8 cellular contexts compared by ENCODE assay signal in the genomic region with DNA sequence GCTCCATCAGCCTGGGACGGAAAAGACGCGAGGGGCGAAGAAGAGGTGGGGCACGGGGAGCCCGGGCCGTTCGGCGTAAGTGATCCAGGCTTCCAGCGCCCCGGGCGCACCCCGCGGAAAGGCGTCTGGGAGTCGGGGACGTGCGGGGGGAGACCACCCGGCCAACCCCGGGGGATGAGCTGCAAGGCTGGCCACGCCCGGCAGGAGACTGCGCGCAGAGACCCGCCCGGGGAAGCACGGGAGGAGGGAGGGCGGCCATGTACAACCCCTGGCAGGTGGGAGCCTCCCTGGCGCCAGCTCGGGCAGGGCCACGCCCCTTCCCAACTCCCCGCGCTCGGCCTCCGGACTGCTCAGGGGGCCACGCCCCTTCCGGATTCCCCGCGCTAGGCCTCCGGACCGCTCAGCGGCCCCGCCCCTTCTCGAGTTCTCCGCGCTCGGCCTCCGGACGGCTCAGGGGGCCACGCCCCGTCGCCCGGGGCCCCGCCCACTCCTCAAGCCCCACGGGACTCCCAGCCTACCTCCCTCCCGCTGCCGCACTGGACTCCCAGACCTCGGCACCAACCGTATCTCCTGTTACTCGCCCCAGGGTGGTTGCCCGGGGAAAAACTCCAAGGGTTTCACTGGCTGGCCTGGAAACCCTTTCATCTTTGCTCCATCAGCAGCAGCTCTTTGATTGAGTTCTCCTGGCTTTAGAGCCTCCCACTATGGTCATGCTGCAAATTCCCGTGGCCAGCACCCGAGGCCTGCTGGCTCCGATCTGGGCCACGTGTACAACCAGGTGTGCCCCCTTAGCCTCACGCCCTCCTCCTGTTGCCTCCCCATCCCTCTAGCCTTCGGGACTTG.
A peak's percentile ranks its signal among the peaks of the same experiment; 100 is the strongest.
DNase-seq lines count a peak whose midpoint lies in the region; ATAC-seq and TF ChIP-seq lines count a peak whose summit lies in the region.

No MANE protein-coding gene starts in this region.

- H3K4me1 Mint-ChIP-seq in nephron progenitor cell, result peaks cover 30% of the 10 kb centered on the region

- no peaks in the 10 kb centered on the region for H3K36me3 Mint-ChIP-seq in nephron progenitor cell (ENCODE audit: low read depth)

- H3K9me3 Mint-ChIP-seq in nephron progenitor cell, result no peaks in the 10 kb centered on the region

- H3K4me3 ChIP-seq in Jurkat, Clone E6-1 (ENCODE audit: low read length), result peak overlapping the region; percentile 50
- H3K4me3 ChIP-seq in fibroblast of villous mesenchyme (ENCODE audit: low read depth, low read length), result peak overlapping the region; percentile 76

- DNase-seq in DMS153 (lab: John Stamatoyannopoulos, UW) (peak; percentile 80), RPMI8226 (peak; percentile 78), activated gamma-delta T cell treated with Interleukin-2 at 50 U/mL for 16 hours (peak; percentile 56), fibroblast of villous mesenchyme (ENCODE audit: low read depth) (peak; percentile 90), nephron progenitor cell (peak; percentile 98)
- peak; percentile 74 for DNase-seq in Jurkat, Clone E6-1 (ENCODE audit: low read depth, low spot score)
- DNase-seq in stimulated activated naive CD8-positive, alpha-beta T cell treated with anti-CD3 and anti-CD28 coated beads, Interleukin-15, Interleukin-2, amounts not matched to agents 100 U/mL and 50 U/mL, for 24 hours, result peak; percentile 93

- peak overlapping the region; percentile 83 for H3K4me3 Mint-ChIP-seq in nephron progenitor cell

- peak overlapping the region; percentile 98 for H3K27ac Mint-ChIP-seq in nephron progenitor cell

- peak; percentile 99 for ATAC-seq in GM21723 (IDR thresholded peaks at IDR 0.05; ENCODE audit: unreplicated experiment)
- ATAC-seq in stimulated activated naive CD8-positive, alpha-beta T cell treated with anti-CD3 and anti-CD28 coated beads, Interleukin-15, Interleukin-2, amounts not matched to agents 100 U/mL and 50 U/mL, for 24 hours, result peak; percentile 95

- TF ChIP-seq CTCF in fibroblast of villous mesenchyme (IDR thresholded peaks at IDR 0.05; ENCODE audit: insufficient read depth, low read depth, low read length) (no peak), nephron progenitor cell (IDR thresholded peaks at IDR 0.05) (no peak)

- peaks cover 6% of the 10 kb centered on the region for H3K27me3 Mint-ChIP-seq in nephron progenitor cell (ENCODE audit: low read depth, poor library complexity)

Comparison
In these comparisons a context has a peak if more than half of its experiments do, and no peak if none do; other contexts are left out.
1. Peak in every context shown above with its lines: DNase-seq, ATAC-seq and H3K4me3 ChIP-seq.